Comparison of ENCODE assay signal across 17 cellular contexts in genomic region chr7:134512271-134512670, GRCh38. TPM values are rescaled to one million over a fixed set of nuclear protein-coding genes. Genes with fewer than 3 reads are reported as not detected.
"Had no signal": no experiment of that assay in that cellular context is flagged by ENCODE, and none has a peak within 500 bp of the region (broad histone marks: within the 10 kb centered on the region; RNA-seq: fewer than 3 reads in every experiment).

No MANE protein-coding gene starts in this region.

- H3K27ac ChIP-seq: esophagus muscularis mucosa, psoas muscle, right lobe of liver, stomach had no signal

- DNase-seq: activated CD4-positive, CD25-positive, alpha-beta regulatory T cell treated with anti-CD3 and anti-CD28 coated beads, Interleukin-2, amount 50 U/mL, for 72 hours; activated naive CD4-positive, alpha-beta T cell treated with anti-CD3 and anti-CD28 coated beads, Interleukin-2, amount 10 ng/mL, durations not matched to agents 7 days and 5 days; activated T-cell treated with anti-CD3 and anti-CD28 coated beads for 4 hours; adrenal gland; kidney glomerular epithelial cell; psoas muscle; right lobe of liver; stomach; T-cell; T1000; testis had no signal

- H3K27me3 ChIP-seq: adrenal gland, esophagus muscularis mucosa, right lobe of liver, stomach, testis had no signal

- H3K36me3 ChIP-seq: adrenal gland, esophagus muscularis mucosa, right lobe of liver, stomach had no signal

- H3K9me3 ChIP-seq: adrenal gland, esophagus muscularis mucosa, psoas muscle, right lobe of liver, stomach, testis had no signal

- H3K4me3 ChIP-seq: adrenal gland, esophagus muscularis mucosa, psoas muscle, right lobe of liver, stomach, testis had no signal

RNA-seq across cellular contexts. Expression of gene AKR1B10, which starts 15.1 kb away (rescaled TPM):
- total RNA-seq: cardiac septum, osteocyte had no signal
- polyA plus RNA-seq: neural cell had no signal

RNA-seq across cellular contexts. Expression of gene AKR1B15, which starts 36.6 kb away (rescaled TPM):
- total RNA-seq: cardiac septum, liver, osteocyte, T-cell, urinary bladder had no signal
- polyA plus RNA-seq: neural cell had no signal
